Comparison of ENCODE assay signal across 1 cellular context in genomic region chr5:137995747-137996123, GRCh38.
TF ChIP-seq lines count a peak whose summit lies in the region.

No MANE protein-coding gene starts in this region.

TF ChIP-seq in K562, 482 proteins besides CTCF, POLR2A, EP300 and RAD21 (continued from another document):
- no peak for TF ChIP-seq TFE3 (CRISPR knock-in tag; IDR thresholded peaks at IDR 0.05)
- no peak for TF ChIP-seq NR2C1 (IDR thresholded peaks at IDR 0.05)
- TF ChIP-seq NR2C1 (tag; IDR thresholded peaks at IDR 0.05) = no peak
- TF ChIP-seq, protein P1, sequence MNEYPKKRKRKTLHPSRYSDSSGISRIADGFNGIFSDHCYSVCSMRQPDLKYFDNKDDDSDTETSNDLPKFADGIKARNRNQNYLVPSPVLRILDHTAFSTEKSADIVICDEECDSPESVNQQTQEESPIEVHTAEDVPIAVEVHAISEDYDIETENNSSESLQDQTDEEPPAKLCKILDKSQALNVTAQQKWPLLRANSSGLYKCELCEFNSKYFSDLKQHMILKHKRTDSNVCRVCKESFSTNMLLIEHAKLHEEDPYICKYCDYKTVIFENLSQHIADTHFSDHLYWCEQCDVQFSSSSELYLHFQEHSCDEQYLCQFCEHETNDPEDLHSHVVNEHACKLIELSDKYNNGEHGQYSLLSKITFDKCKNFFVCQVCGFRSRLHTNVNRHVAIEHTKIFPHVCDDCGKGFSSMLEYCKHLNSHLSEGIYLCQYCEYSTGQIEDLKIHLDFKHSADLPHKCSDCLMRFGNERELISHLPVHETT (CRISPR knock-in tag; conservative IDR thresholded peaks at IDR 0.05 in 1 of 2, IDR thresholded peaks at IDR 0.05 in 1 of 2) = no peak
- TF ChIP-seq RBFOX2 (IDR thresholded peaks at IDR 0.05; ENCODE audit: low read depth, low read length) = no peak
